Comparison of ENCODE assay signal across 8 cellular contexts in genomic region chr2:202237787-202238233, GRCh38. TPM values are rescaled to one million over a fixed set of nuclear protein-coding genes. Genes with fewer than 3 reads are reported as not detected.
DNase-seq lines count a peak whose midpoint lies in the region; ATAC-seq and TF ChIP-seq lines count a peak whose summit lies in the region.

No MANE protein-coding gene starts in this region.

- H3K36me3 ChIP-seq in DOHH2 (ENCODE audit: control insufficient read depth, low read length) (peaks cover 23% of the 10 kb centered on the region), SK-N-MC (ENCODE audit: insufficient read depth, low read length) (peaks cover 10% of the 10 kb centered on the region), liver (ENCODE audit: control insufficient read depth in 4 of 4, insufficient read depth in 3 of 4, low read depth in 1 of 4, low read length in 3 of 4) (no peaks in the 10 kb centered on the region)

- H3K9me3 ChIP-seq in DOHH2 (ENCODE audit: control insufficient read depth, insufficient read depth, low read length) (no peaks in the 10 kb centered on the region), SK-N-MC (ENCODE audit: low read depth, low read length) (no peaks in the 10 kb centered on the region), liver (ENCODE audit: control insufficient read depth in 4 of 4, low read length in 3 of 4) (no peaks in the 10 kb centered on the region)

- ATAC-seq in GM19438 (IDR thresholded peaks at IDR 0.05; ENCODE audit: low read depth, unreplicated experiment) (peak; percentile 42), HG03439 (IDR thresholded peaks at IDR 0.05; ENCODE audit: unreplicated experiment) (peak; percentile 47)
- ATAC-seq in stimulated activated naive CD8-positive, alpha-beta T cell treated with anti-CD3 and anti-CD28 coated beads, Interleukin-15, Interleukin-2, amounts not matched to agents 100 U/mL and 50 U/mL, for 24 hours = peak; percentile 40

- TF ChIP-seq RAD21 in liver (IDR thresholded peaks at IDR 0.05) = no peak

- TF ChIP-seq CTCF in DOHH2 (IDR thresholded peaks at IDR 0.05; ENCODE audit: low read depth, low read length, poor library complexity, severe bottlenecking) = no peak
- no peak for TF ChIP-seq CTCF in liver (IDR thresholded peaks at IDR 0.05; ENCODE audit: low read depth, low read length, missing input control)

- H3K4me3 ChIP-seq in DOHH2 (ENCODE audit: low read length) = peak overlapping the region; percentile 93
- H3K4me3 ChIP-seq in SK-N-MC = peak overlapping the region; percentile 93
- peak overlapping the region; percentile 75 to 88 (median 85) for H3K4me3 ChIP-seq in liver (ENCODE audit: low read depth in 1 of 3, low read length in 3 of 3)

- DNase-seq in SK-N-MC (ENCODE audit: low read depth, low spot score) (no peak), dermis blood vessel endothelial cell (peak; percentile 69), NCI-H128 (lab: John Stamatoyannopoulos, UW; ENCODE audit: unreplicated experiment) (no peak)
- no peak for DNase-seq in stimulated activated naive CD8-positive, alpha-beta T cell treated with anti-CD3 and anti-CD28 coated beads, Interleukin-15, Interleukin-2, amounts not matched to agents 100 U/mL and 50 U/mL, for 24 hours

- H3K4me1 ChIP-seq in DOHH2 (ENCODE audit: control insufficient read depth, low read length) = peaks cover 21% of the 10 kb centered on the region
- peaks cover 8 to 15% (median 15%) of the 10 kb centered on the region in 4 donors for H3K4me1 ChIP-seq in liver (ENCODE audit: control insufficient read depth in 4 of 4, insufficient read depth in 4 of 4, low read length in 3 of 4)

- peaks cover 60% of the 10 kb centered on the region for H3K79me2 ChIP-seq in DOHH2 (ENCODE audit: control insufficient read depth, low read length)

- no peaks in the 10 kb centered on the region for H3K9me2 ChIP-seq in DOHH2 (replicated peaks; ENCODE audit: control insufficient read depth, low read length)

- H3K27me3 ChIP-seq in DOHH2 (ENCODE audit: control insufficient read depth, low read length) (no peaks in the 10 kb centered on the region), liver (ENCODE audit: control insufficient read depth in 4 of 4, insufficient read depth in 4 of 4, low read length in 3 of 4) (no peaks in the 10 kb centered on the region)

- H4K20me1 ChIP-seq in DOHH2 (ENCODE audit: control insufficient read depth, insufficient read depth, low read depth, low read length) = peaks cover 17% of the 10 kb centered on the region

- H3K9ac ChIP-seq in SK-N-MC (ENCODE audit: insufficient read length) (peak overlapping the region; percentile 96), liver (ENCODE audit: low read depth in 1 of 2, low read length in 2 of 2) (peak overlapping the region; percentile 23 to 90)

- H3F3A ChIP-seq in DOHH2 (ENCODE audit: control insufficient read depth, insufficient read depth) = no peaks in the 10 kb centered on the region

- H3K27ac ChIP-seq in DOHH2 (ENCODE audit: low read depth, low read length) (peak overlapping the region; percentile 54), SK-N-MC (peak overlapping the region; percentile 66; the same call in 1 of the 2 replicates), liver (ENCODE audit: low read depth in 1 of 2, low read length in 2 of 2) (peak overlapping the region; percentile 70 to 82)

- WGBS in liver = under 1% methylated on average over 30 of the region's 30 CpGs

- peak overlapping the region; percentile 99 for H3K4me2 ChIP-seq in DOHH2 (ENCODE audit: low read length)

TF ChIP-seq in liver, 16 proteins besides CTCF, POLR2A, EP300 and RAD21:
- TF ChIP-seq FOXA2 (IDR thresholded peaks at IDR 0.05) (no peak), SP1 (IDR thresholded peaks at IDR 0.05) (no peak), HNF4G (IDR thresholded peaks at IDR 0.05) (no peak), RXRA (IDR thresholded peaks at IDR 0.05) (no peak), FOXA1 (IDR thresholded peaks at IDR 0.05) (no peak), NR2F2 (IDR thresholded peaks at IDR 0.05) (no peak), JUND (IDR thresholded peaks at IDR 0.05) (no peak), TAF1 (conservative IDR thresholded peaks at IDR 0.05) (no peak), REST (IDR thresholded peaks at IDR 0.05) (no peak), HNF4A (conservative IDR thresholded peaks at IDR 0.05) (no peak), ZBTB33 (IDR thresholded peaks at IDR 0.05) (no peak), EGR1 (IDR thresholded peaks at IDR 0.05; ENCODE audit: low read depth in 2 of 2) (no peak), GABPA (IDR thresholded peaks at IDR 0.05 in 1 of 2, conservative IDR thresholded peaks at IDR 0.05 in 1 of 2) (no peak), ATF3 (IDR thresholded peaks at IDR 0.05) (no peak)

RNA-seq across cellular contexts. Expression of gene SUMO1, which starts 0.6 kb away (rescaled TPM):
- total RNA-seq in dermis blood vessel endothelial cell (123 and 132 TPM in 2 replicates), liver (10 to 100 TPM; 42.7 to 51.5 TPM)
- polyA plus RNA-seq in liver = 100 to 1,000 TPM in 1 of 2 donors, 10 to 100 TPM in 1; 51.4 to 139 TPM

RNA-seq across cellular contexts. Expression of gene NOP58, which starts 27.8 kb away (rescaled TPM):
- total RNA-seq in dermis blood vessel endothelial cell (55.1 and 61.6 TPM in 2 replicates), liver (10 to 100 TPM; 35.2 to 54.1 TPM)
- polyA plus RNA-seq in liver = 10 to 100 TPM; 20.7 to 38.4 TPM
